Comparison of ENCODE assay signal across 13 cellular contexts in genomic region chr18:22345733-22346132, GRCh38.
DNase-seq lines count a peak whose midpoint lies in the region; ATAC-seq lines count a peak whose summit lies in the region.
"Had no signal": no experiment of that assay in that cellular context is flagged by ENCODE, and none has a peak within 500 bp of the region (broad histone marks: within the 10 kb centered on the region; RNA-seq: fewer than 3 reads in every experiment).

No MANE protein-coding gene starts in this region.

- H3K4me3 Mint-ChIP-seq in activated T-cell treated with anti-CD3 and anti-CD28 coated beads, Interleukin-2, amount 50 U/mL, for 24 hours: no peak overlapping the region
- peak overlapping the region; percentile 11 for H3K4me3 Mint-ChIP-seq in activated CD8-positive, alpha-beta T cell treated with anti-CD3 and anti-CD28 coated beads, Interleukin-2, amount 10 ng/mL, durations not matched to agents 7 days and 5 days

- DNase-seq in activated T-cell treated with anti-CD3 and anti-CD28 coated beads, Interleukin-2, amount 50 U/mL, for 24 hours: no peak
- DNase-seq in activated T-cell treated with anti-CD3 and anti-CD28 coated beads, Interleukin-2, amount 50 U/mL, for 1 hour: no peak
- DNase-seq in activated CD8-positive, alpha-beta T cell treated with anti-CD3 and anti-CD28 coated beads, Interleukin-2, amount 10 ng/mL, durations not matched to agents 7 days and 5 days: no peak
- DNase-seq in iris pigment epithelial cell (ENCODE audit: low read depth) (peak; percentile 34), cortex of kidney (lab: John Stamatoyannopoulos, UW) (no peak), middle frontal gyrus (ENCODE audit: extremely low spot score, low spot score) (no peak)
- DNase-seq: amniotic stem cell, DMS153, endodermal cell, GOT3, NCI-H345 had no signal

- H3K4me1 Mint-ChIP-seq in activated T-cell treated with anti-CD3 and anti-CD28 coated beads, Interleukin-2, amount 50 U/mL, for 24 hours (ENCODE audit: low read depth): peaks cover 63% of the 10 kb centered on the region
- peaks cover 67% of the 10 kb centered on the region for H3K4me1 Mint-ChIP-seq in activated CD8-positive, alpha-beta T cell treated with anti-CD3 and anti-CD28 coated beads, Interleukin-2, amount 10 ng/mL, durations not matched to agents 7 days and 5 days (ENCODE audit: low read depth)

- H3K4me1 ChIP-seq in subcutaneous abdominal adipose tissue (ENCODE audit: control insufficient read depth in 5 of 5, insufficient read depth in 5 of 5, low read length in 5 of 5): peaks cover 5 to 42% (median 33%) of the 10 kb centered on the region in 5 donors

- no peak overlapping the region for H3K4me3 ChIP-seq in subcutaneous abdominal adipose tissue (ENCODE audit: low read depth in 1 of 5, low read length in 5 of 5)

- peaks cover 0 to 14% (median 5%) of the 10 kb centered on the region in 5 donors for H3K27me3 ChIP-seq in subcutaneous abdominal adipose tissue (ENCODE audit: control insufficient read depth in 5 of 5, insufficient read depth in 4 of 5, low read length in 5 of 5)

- H3K36me3 Mint-ChIP-seq in activated T-cell treated with anti-CD3 and anti-CD28 coated beads, Interleukin-2, amount 50 U/mL, for 24 hours (ENCODE audit: low read depth): no peaks in the 10 kb centered on the region
- no peaks in the 10 kb centered on the region for H3K36me3 Mint-ChIP-seq in activated CD8-positive, alpha-beta T cell treated with anti-CD3 and anti-CD28 coated beads, Interleukin-2, amount 10 ng/mL, durations not matched to agents 7 days and 5 days (ENCODE audit: low read depth)

- peaks cover 46% of the 10 kb centered on the region for H3K27me3 Mint-ChIP-seq in activated T-cell treated with anti-CD3 and anti-CD28 coated beads, Interleukin-2, amount 50 U/mL, for 24 hours
- peaks cover 30% of the 10 kb centered on the region for H3K27me3 Mint-ChIP-seq in activated CD8-positive, alpha-beta T cell treated with anti-CD3 and anti-CD28 coated beads, Interleukin-2, amount 10 ng/mL, durations not matched to agents 7 days and 5 days (ENCODE audit: low read depth)

- CTCF ChIA-PET in activated CD8-positive, alpha-beta T cell treated with anti-CD3 and anti-CD28 coated beads, Interleukin-2, amount 10 ng/mL, durations not matched to agents 7 days and 5 days (lab: Charles Lee): interaction anchor here (1.3 kb wide), 1 partner anchor 13 kb away, joined by 5 read pairs; no protein-coding TSS in a partner anchor

- no peaks in the 10 kb centered on the region for H3K9me3 Mint-ChIP-seq in activated T-cell treated with anti-CD3 and anti-CD28 coated beads, Interleukin-2, amount 50 U/mL, for 24 hours
- no peaks in the 10 kb centered on the region for H3K9me3 Mint-ChIP-seq in activated CD8-positive, alpha-beta T cell treated with anti-CD3 and anti-CD28 coated beads, Interleukin-2, amount 10 ng/mL, durations not matched to agents 7 days and 5 days (ENCODE audit: insufficient read depth)
- H3K9me3 Mint-ChIP-seq: endodermal cell had no signal

- POLR2A ChIA-PET in activated CD8-positive, alpha-beta T cell treated with anti-CD3 and anti-CD28 coated beads, Interleukin-2, amount 10 ng/mL, durations not matched to agents 7 days and 5 days (lab: Charles Lee): interaction anchor here (0.6 kb wide), 1 partner anchor 14 kb away, joined by 3 read pairs; no protein-coding TSS in a partner anchor

- H3K27ac Mint-ChIP-seq in activated T-cell treated with anti-CD3 and anti-CD28 coated beads, Interleukin-2, amount 50 U/mL, for 24 hours: peak overlapping the region; percentile 24
- peak overlapping the region; percentile 85 for H3K27ac Mint-ChIP-seq in activated CD8-positive, alpha-beta T cell treated with anti-CD3 and anti-CD28 coated beads, Interleukin-2, amount 10 ng/mL, durations not matched to agents 7 days and 5 days
- H3K27ac Mint-ChIP-seq: endodermal cell had no signal

- peak overlapping the region; percentile 39 for H3K27ac ChIP-seq in subcutaneous abdominal adipose tissue (ENCODE audit: low read depth, low read length)

- H3K9me3 ChIP-seq in subcutaneous abdominal adipose tissue (ENCODE audit: control insufficient read depth in 5 of 5, low read length in 5 of 5): no peaks in the 10 kb centered on the region

- H3K9ac ChIP-seq in subcutaneous abdominal adipose tissue (ENCODE audit: low read length in 5 of 5): peak overlapping the region in 1 of 5 donors; percentile 12

- H3K36me3 ChIP-seq in subcutaneous abdominal adipose tissue (ENCODE audit: control insufficient read depth in 5 of 5, insufficient read depth in 5 of 5, low read length in 5 of 5): no peaks in the 10 kb centered on the region

- no peak for ATAC-seq in activated CD8-positive, alpha-beta T cell treated with anti-CD3 and anti-CD28 coated beads, Interleukin-2, amount 10 ng/mL, durations not matched to agents 7 days and 5 days
- ATAC-seq in GM18498 (IDR thresholded peaks at IDR 0.05; ENCODE audit: unreplicated experiment): no peak
